ENCODE assay signal across 8 cellular contexts in genomic region chr11:76379811-76380160, GRCh38. TPM values are rescaled to one million over a fixed set of nuclear protein-coding genes. Genes with fewer than 3 reads are reported as not detected.
A peak's percentile ranks its signal among the peaks of the same experiment; 100 is the strongest.
DNase-seq lines count a peak whose midpoint lies in the region; ATAC-seq, FAIRE-seq and TF ChIP-seq lines count a peak whose summit lies in the region.

No MANE protein-coding gene starts in this region.

- DNase-seq in GM12892 (ENCODE audit: insufficient read length) (no peak), WERI-Rb-1 (no peak), glutamatergic neuron (no peak), NCI-H1092 treated with DMSO at 0.1 percent for 48 hours (lab: John Stamatoyannopoulos, UW) (no peak), midbrain (lab: John Stamatoyannopoulos, UW) (no peak)
- no peak for DNase-seq in stimulated activated naive CD4-positive, alpha-beta T cell treated with Interleukin-2 at 50 U/mL for 16 hours (lab: John Stamatoyannopoulos, UW)

- FAIRE-seq in GM12892 (lab: Jason Lieb, UNC), result peak; percentile 38

- H3K9ac ChIP-seq in skeletal muscle satellite cell (ENCODE audit: low read depth, low read length), result peak overlapping the region; percentile 88

- peaks cover 11% of the 10 kb centered on the region for H3K9me3 Mint-ChIP-seq in glutamatergic neuron (ENCODE audit: unreplicated experiment)

- TF ChIP-seq POLR2A in GM12892 (IDR thresholded peaks at IDR 0.05; ENCODE audit: low read depth, low read length), result no peak

- H3K36me3 ChIP-seq in WERI-Rb-1 (peaks cover 7% of the 10 kb centered on the region), skeletal muscle satellite cell (ENCODE audit: insufficient read depth, low read length) (no peaks in the 10 kb centered on the region)

- H3K27ac Mint-ChIP-seq in glutamatergic neuron (ENCODE audit: unreplicated experiment), result peak overlapping the region; percentile 80

- H3K4me2 ChIP-seq in skeletal muscle satellite cell (ENCODE audit: low read length), result peak overlapping the region; percentile 97

- H3K36me3 Mint-ChIP-seq in glutamatergic neuron (ENCODE audit: unreplicated experiment), result no peaks in the 10 kb centered on the region

- ATAC-seq in GM18502 (IDR thresholded peaks at IDR 0.05; ENCODE audit: poor library complexity, unreplicated experiment), result no peak

- H3K9me3 ChIP-seq in WERI-Rb-1 (ENCODE audit: severe bottlenecking), result no peaks in the 10 kb centered on the region
- no peaks in the 10 kb centered on the region for H3K9me3 ChIP-seq in skeletal muscle satellite cell (replicated peaks; ENCODE audit: low read length)

- H3K4me1 ChIP-seq in skeletal muscle satellite cell (ENCODE audit: control insufficient read depth, insufficient read depth, low read length), result peaks cover 9% of the 10 kb centered on the region

- no peak overlapping the region for H3K27ac ChIP-seq in WERI-Rb-1

- H3K27me3 Mint-ChIP-seq in glutamatergic neuron (ENCODE audit: unreplicated experiment), result peaks cover 8% of the 10 kb centered on the region

- H3K4me1 Mint-ChIP-seq in glutamatergic neuron (ENCODE audit: low read depth, unreplicated experiment), result peaks cover 19% of the 10 kb centered on the region

- H3K4me3 ChIP-seq in WERI-Rb-1 (ENCODE audit: low read depth, low read length) (peak overlapping the region; percentile 65), skeletal muscle satellite cell (ENCODE audit: low read length) (peak overlapping the region; percentile 85)

- TF ChIP-seq CTCF in WERI-Rb-1 (IDR thresholded peaks at IDR 0.05; ENCODE audit: low read depth, low read length) (no peak), glutamatergic neuron (IDR thresholded peaks at IDR 0.05; ENCODE audit: partially characterized antibody, unreplicated experiment) (no peak)

- H3K27me3 ChIP-seq in WERI-Rb-1 (ENCODE audit: insufficient read depth, low read depth, severe bottlenecking) (no peaks in the 10 kb centered on the region), skeletal muscle satellite cell (ENCODE audit: control insufficient read depth, insufficient read depth, low read length) (no peaks in the 10 kb centered on the region)

- H3K4me3 Mint-ChIP-seq in glutamatergic neuron (ENCODE audit: unreplicated experiment), result peak overlapping the region; percentile 96

RNA-seq across cellular contexts. Expression of gene THAP12, which starts 1.1 kb away (rescaled TPM):
- polyA plus RNA-seq in GM12892 (2012; ENCODE audit: missing spikeins), result 19.3 TPM
- 32.2 TPM for total RNA-seq in glutamatergic neuron (ENCODE audit: unreplicated experiment)
- total RNA-seq in skeletal muscle satellite cell (2012; rRNA removed), result 36.0 and 53.7 TPM in 2 replicates

RNA-seq across cellular contexts. Expression of gene GVQW3, which starts 1.3 kb away (rescaled TPM):
- 1.7 TPM for polyA plus RNA-seq in GM12892 (2012; ENCODE audit: missing spikeins)
- 14.8 TPM for total RNA-seq in glutamatergic neuron (ENCODE audit: unreplicated experiment)
- total RNA-seq in skeletal muscle satellite cell (2012; rRNA removed), result 1.0 and 2.2 TPM in 2 replicates
